ENCODE assay signal across 16 cellular contexts in the genomic region with DNA sequence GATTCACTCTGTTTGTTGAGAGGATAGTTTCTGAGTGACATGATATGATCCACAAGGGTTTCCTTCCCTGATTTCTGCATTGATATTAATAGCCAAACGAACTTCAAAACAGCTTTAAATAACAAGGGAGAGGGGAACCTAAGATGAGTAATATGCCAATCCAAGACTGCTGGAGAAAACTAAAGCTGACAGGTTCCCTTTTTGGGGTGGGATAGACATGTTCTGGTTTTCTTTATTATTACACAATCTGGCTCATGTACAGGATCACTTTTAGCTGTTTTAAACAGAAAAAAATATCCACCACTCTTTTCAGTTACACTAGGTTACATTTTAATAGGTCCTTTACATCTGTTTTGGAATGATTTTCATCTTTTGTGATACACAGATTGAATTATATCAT.
"Had no signal": no experiment of that assay in that cellular context is flagged by ENCODE, and none has a peak within 500 bp of the region (broad histone marks: within the 10 kb centered on the region; RNA-seq: fewer than 3 reads in every experiment).

No MANE protein-coding gene starts in this region.

- H3K4me1 Mint-ChIP-seq: activated naive CD8-positive, alpha-beta T cell treated with anti-CD3 and anti-CD28 coated beads, Interleukin-2, amount 10 ng/mL, durations not matched to agents 7 days and 5 days; memory B cell; T-cell had no signal

- H3K36me3 Mint-ChIP-seq: activated naive CD8-positive, alpha-beta T cell treated with anti-CD3 and anti-CD28 coated beads, Interleukin-2, amount 10 ng/mL, durations not matched to agents 7 days and 5 days; memory B cell; T-cell had no signal

- ATAC-seq: left lung; right lobe of liver; stimulated activated naive CD8-positive, alpha-beta T cell treated with anti-CD3 and anti-CD28 coated beads, Interleukin-15, Interleukin-2, amounts not matched to agents 100 U/mL and 50 U/mL, for 24 hours; T-cell had no signal

- H3K27me3 ChIP-seq: left lung, right lobe of liver, suprapubic skin had no signal

- H3K27ac ChIP-seq: left lung, right lobe of liver had no signal

- H3K9me3 ChIP-seq: left lung, right lobe of liver, suprapubic skin had no signal

- H3K27ac Mint-ChIP-seq: activated naive CD8-positive, alpha-beta T cell treated with anti-CD3 and anti-CD28 coated beads, Interleukin-2, amount 10 ng/mL, durations not matched to agents 7 days and 5 days; activated T-helper 1 cell treated with anti-CD3 and anti-CD28 coated beads, Interleukin-12 subunit alpha, Interleukin-12 subunit beta, Interleukin-2, Interleukin-4 antibody, amounts not matched to agents 30 ng/mL and 10 ng/mL and 1 ng/mL, durations not matched to agents 14 hours and 24 hours and 36 hours; memory B cell; progenitor cell of endocrine pancreas; T-cell had no signal

- DNase-seq: activated CD4-positive, CD25-positive, alpha-beta regulatory T cell treated with anti-CD3 and anti-CD28 coated beads, Interleukin-2, amount 50 U/mL, for 72 hours; activated naive CD4-positive, alpha-beta T cell; activated naive CD8-positive, alpha-beta T cell treated with anti-CD3 and anti-CD28 coated beads, Interleukin-2, amount 10 ng/mL, durations not matched to agents 7 days and 5 days; erythroblast; left lung; nucleus accumbens; right lobe of liver; stimulated activated naive CD8-positive, alpha-beta T cell treated with anti-CD3 and anti-CD28 coated beads, Interleukin-15, Interleukin-2, amounts not matched to agents 100 U/mL and 50 U/mL, for 24 hours; T-cell; T-helper 9 cell; trophoblast cell had no signal

- H3K9me3 Mint-ChIP-seq: activated naive CD8-positive, alpha-beta T cell treated with anti-CD3 and anti-CD28 coated beads, Interleukin-2, amount 10 ng/mL, durations not matched to agents 7 days and 5 days; activated T-helper 1 cell treated with anti-CD3 and anti-CD28 coated beads, Interleukin-12 subunit alpha, Interleukin-12 subunit beta, Interleukin-2, Interleukin-4 antibody, amounts not matched to agents 30 ng/mL and 10 ng/mL and 1 ng/mL, durations not matched to agents 14 hours and 24 hours and 36 hours; memory B cell; nephron; T-cell had no signal

- H3K4me3 ChIP-seq: left lung, right lobe of liver, suprapubic skin had no signal

- H3K4me3 Mint-ChIP-seq: activated naive CD8-positive, alpha-beta T cell treated with anti-CD3 and anti-CD28 coated beads, Interleukin-2, amount 10 ng/mL, durations not matched to agents 7 days and 5 days; activated T-helper 1 cell treated with anti-CD3 and anti-CD28 coated beads, Interleukin-12 subunit alpha, Interleukin-12 subunit beta, Interleukin-2, Interleukin-4 antibody, amounts not matched to agents 30 ng/mL and 10 ng/mL and 1 ng/mL, durations not matched to agents 14 hours and 24 hours and 36 hours; memory B cell; nephron; T-cell had no signal

- H3K36me3 ChIP-seq: left lung, suprapubic skin had no signal

- H3K27me3 Mint-ChIP-seq: activated naive CD8-positive, alpha-beta T cell treated with anti-CD3 and anti-CD28 coated beads, Interleukin-2, amount 10 ng/mL, durations not matched to agents 7 days and 5 days; memory B cell; progenitor cell of endocrine pancreas had no signal
